ENCODE assay signal across 20 cellular contexts in genomic region chr5:104650313-104650712, GRCh38.
"Had no signal": no experiment of that assay in that cellular context is flagged by ENCODE, and none has a peak within 500 bp of the region (broad histone marks: within the 10 kb centered on the region; RNA-seq: fewer than 3 reads in every experiment).

No MANE protein-coding gene starts in this region.

- DNase-seq: effector memory CD4-positive, alpha-beta T cell; heart right ventricle; hypothalamus; left colon; natural killer cell; psoas muscle; retina; right lobe of liver; stimulated activated CD4-positive, alpha-beta T cell treated with anti-CD3 and anti-CD28 coated beads, Interleukin-4, amount 100 ng/mL, for 24 hours; upper lobe of right lung had no signal

- ATAC-seq: esophagus mucosa; heart right ventricle; left colon; natural killer cell; psoas muscle; right lobe of liver; stimulated activated memory B cell treated with anti-CD40 and anti-IgM and Interleukin-4, amounts not matched to agents 10 μg/mL and 1 μg/mL and 100 μg/mL, for 72 hours; upper lobe of right lung had no signal

- H3K9ac ChIP-seq: parathyroid adenoma had no signal

- H3K4me3 ChIP-seq: heart right ventricle, psoas muscle, right lobe of liver, tibial nerve, upper lobe of right lung, vagina had no signal

- H3K9me3 ChIP-seq: right lobe of liver, upper lobe of right lung, vagina had no signal

- H3K79me2 ChIP-seq: parathyroid adenoma had no signal

- H3K27ac ChIP-seq: heart right ventricle, parathyroid adenoma, psoas muscle, right lobe of liver, tibial nerve, upper lobe of right lung, vagina had no signal

- H3K36me3 ChIP-seq: heart right ventricle, right lobe of liver, tibial nerve, upper lobe of right lung, vagina had no signal

- H3K4me1 ChIP-seq: heart right ventricle, parathyroid adenoma, psoas muscle, right lobe of liver, tibial nerve, upper lobe of right lung, vagina had no signal

- FAIRE-seq: endometrium, frontal cortex had no signal

- H2AFZ ChIP-seq: parathyroid adenoma had no signal

- H3K36me3 Mint-ChIP-seq: mesothelial cell of epicardium; stimulated activated memory B cell treated with anti-CD40 and anti-IgM and Interleukin-4, amounts not matched to agents 10 μg/mL and 1 μg/mL and 100 μg/mL, for 72 hours had no signal

- H3K4me3 Mint-ChIP-seq: mesothelial cell of epicardium; natural killer cell; neural crest cell; stimulated activated memory B cell treated with anti-CD40 and anti-IgM and Interleukin-4, amounts not matched to agents 10 μg/mL and 1 μg/mL and 100 μg/mL, for 72 hours; stimulated activated naive CD8-positive, alpha-beta T cell treated with anti-CD3 and anti-CD28 coated beads, Interleukin-15, Interleukin-2, amounts not matched to agents 100 ng/mL and 50 ng/mL, for 24 hours had no signal

- H3K4me1 Mint-ChIP-seq: natural killer cell; stimulated activated memory B cell treated with anti-CD40 and anti-IgM and Interleukin-4, amounts not matched to agents 10 μg/mL and 1 μg/mL and 100 μg/mL, for 72 hours had no signal

- H3K27me3 Mint-ChIP-seq: stimulated activated memory B cell treated with anti-CD40 and anti-IgM and Interleukin-4, amounts not matched to agents 10 μg/mL and 1 μg/mL and 100 μg/mL, for 72 hours; stimulated activated naive CD8-positive, alpha-beta T cell treated with anti-CD3 and anti-CD28 coated beads, Interleukin-15, Interleukin-2, amounts not matched to agents 100 ng/mL and 50 ng/mL, for 24 hours had no signal

- H3K27ac Mint-ChIP-seq: mesothelial cell of epicardium; natural killer cell; stimulated activated memory B cell treated with anti-CD40 and anti-IgM and Interleukin-4, amounts not matched to agents 10 μg/mL and 1 μg/mL and 100 μg/mL, for 72 hours; stimulated activated naive CD8-positive, alpha-beta T cell treated with anti-CD3 and anti-CD28 coated beads, Interleukin-15, Interleukin-2, amounts not matched to agents 100 ng/mL and 50 ng/mL, for 24 hours had no signal

- H3K27me3 ChIP-seq: heart right ventricle, right lobe of liver, tibial nerve, upper lobe of right lung, vagina had no signal
